18 cellular contexts compared by ENCODE assay signal in the genomic region with DNA sequence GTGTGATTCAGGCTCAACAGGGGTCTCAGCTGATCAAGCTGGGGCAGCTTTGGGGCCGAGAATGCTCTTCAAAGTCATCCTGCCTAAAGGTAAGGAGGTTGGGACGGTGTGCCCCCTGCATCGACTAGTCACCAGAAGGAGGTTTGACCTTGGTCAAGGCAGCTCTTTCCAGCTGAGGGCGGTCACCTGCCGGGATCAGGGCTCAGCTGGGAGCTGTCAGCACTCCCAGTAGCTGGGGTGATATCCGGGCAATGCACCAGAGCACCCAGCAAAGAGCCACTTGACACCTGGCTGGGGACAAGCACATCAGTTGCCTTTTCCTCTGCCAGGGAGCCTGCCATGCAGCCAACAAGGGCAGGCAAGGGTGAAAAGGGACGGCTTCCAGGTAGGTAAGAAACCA.
DNase-seq lines count a peak whose midpoint lies in the region; ATAC-seq and TF ChIP-seq lines count a peak whose summit lies in the region.
"Had no signal": no experiment of that assay in that cellular context is flagged by ENCODE, and none has a peak within 500 bp of the region (broad histone marks: within the 10 kb centered on the region; RNA-seq: fewer than 3 reads in every experiment).

No MANE protein-coding gene starts in this region.

- no peaks in the 10 kb centered on the region for H3K79me2 ChIP-seq in GM23338 (replicated peaks; ENCODE audit: insufficient read depth)

- peaks cover 15% of the 10 kb centered on the region; the same call in 1 of the 2 replicates for H3K4me1 ChIP-seq in GM23338 (ENCODE audit: insufficient read depth)
- no peaks in the 10 kb centered on the region for H3K4me1 ChIP-seq in body of pancreas
- H3K4me1 ChIP-seq in right cardiac atrium (ENCODE audit: control insufficient read depth, insufficient read depth, low read length), result no peaks in the 10 kb centered on the region
- peaks cover 10% of the 10 kb centered on the region for H3K4me1 ChIP-seq in skeletal muscle satellite cell (ENCODE audit: control insufficient read depth, insufficient read depth, low read length)
- H3K4me1 ChIP-seq: transverse colon had no signal

- TF ChIP-seq CTCF in GM23338 (conservative IDR thresholded peaks at IDR 0.05; ENCODE audit: low read depth in 2 of 2) (no peak), body of pancreas (IDR thresholded peaks at IDR 0.05) (no peak)

- peaks cover 7% of the 10 kb centered on the region for H3K27me3 Mint-ChIP-seq in GM23338 (ENCODE audit: insufficient read depth, low read depth, poor library complexity)

- H3K27ac Mint-ChIP-seq in GM23338, result no peak overlapping the region
- H3K27ac Mint-ChIP-seq: dendritic cell treated with granulocyte-macrophage colony-stimulating factor and Interleukin-4, amounts not matched to agents 40 ng/mL and 50 ng/mL, for 4 days had no signal

- H3K9ac ChIP-seq in skeletal muscle satellite cell (ENCODE audit: low read depth, low read length), result no peak overlapping the region

- 27 to 33% methylated on average over 6 to 7 of the region's 7 CpGs for WGBS in body of pancreas, 2 donors
- WGBS in right cardiac atrium, result 62% methylated on average over 7 of the region's 7 CpGs

- peak; percentile 25 for ATAC-seq in GM23338
- ATAC-seq in body of pancreas, result peak; percentile 40
- ATAC-seq in right cardiac atrium, result peak; percentile 54 to 71

- no peaks in the 10 kb centered on the region for H3K9me3 Mint-ChIP-seq in GM23338
- H3K9me3 Mint-ChIP-seq: dendritic cell treated with granulocyte-macrophage colony-stimulating factor and Interleukin-4, amounts not matched to agents 40 ng/mL and 50 ng/mL, for 4 days had no signal

- H3K27me3 ChIP-seq in GM23338 (ENCODE audit: insufficient read depth) (peaks cover 4% of the 10 kb centered on the region; the same call in 1 of the 2 replicates), body of pancreas (no peaks in the 10 kb centered on the region), right cardiac atrium (ENCODE audit: control insufficient read depth, insufficient read depth) (no peaks in the 10 kb centered on the region), skeletal muscle satellite cell (ENCODE audit: control insufficient read depth, insufficient read depth, low read length) (peaks cover 56% of the 10 kb centered on the region)
- H3K27me3 ChIP-seq: ovary had no signal

- no peaks in the 10 kb centered on the region for H4K20me1 ChIP-seq in GM23338 (replicated peaks; ENCODE audit: insufficient read depth)

- H3K4me3 ChIP-seq in GM23338 (peak overlapping the region; percentile 44; the same call in 1 of the 2 replicates), body of pancreas (no peak overlapping the region), right cardiac atrium (ENCODE audit: low read length) (no peak overlapping the region), skeletal muscle satellite cell (ENCODE audit: low read length) (no peak overlapping the region)
- H3K4me3 ChIP-seq: lung, ovary, transverse colon had no signal

- peaks cover 23% of the 10 kb centered on the region for H3K4me1 Mint-ChIP-seq in GM23338

- DNase-seq in GM23338 (ENCODE audit: low spot score) (peak; percentile 21), body of pancreas (no peak), right cardiac atrium (peak in 2 of 3 donors; percentile 46 to 79), SKM-1 treated with dmso at 0.1 percent for 144 hours (lab: John Stamatoyannopoulos, UW; ENCODE audit: unreplicated experiment) (no peak), D341Med (ENCODE audit: low spot score) (no peak)
- no peak for DNase-seq in stimulated activated CD4-positive, alpha-beta T cell treated with anti-CD3 and anti-CD28 coated beads, Interleukin-2, amount 100 ng/mL, for 24 hours
- DNase-seq: activated effector memory CD4-positive, alpha-beta T cell treated with Interleukin-2 at 50 U/mL for 16 hours; C1 segment of cervical spinal cord; MM.1S; NK-92 treated with Interleukin-12 subunit alpha and Interleukin-12 subunit beta, amount 100 ng/mL, for 24 hours; stimulated activated naive CD4-positive, alpha-beta T cell treated with Interleukin-2 at 50 U/mL for 16 hours; T-helper 2 cell; transverse colon had no signal

- H3K4me3 Mint-ChIP-seq in GM23338, result peak overlapping the region; percentile 45; the same call in 2 of the 3 replicates
- H3K4me3 Mint-ChIP-seq: dendritic cell treated with granulocyte-macrophage colony-stimulating factor and Interleukin-4, amounts not matched to agents 40 ng/mL and 50 ng/mL, for 4 days had no signal

- H3K9me3 ChIP-seq in body of pancreas (no peaks in the 10 kb centered on the region), right cardiac atrium (ENCODE audit: control insufficient read depth, low read length) (no peaks in the 10 kb centered on the region), skeletal muscle satellite cell (replicated peaks; ENCODE audit: low read length) (no peaks in the 10 kb centered on the region)
- H3K9me3 ChIP-seq: ovary, transverse colon had no signal

- intact Hi-C loops in body of pancreas (cut with DNase I) (no loop called here), right cardiac atrium (cut with DNase I) (loop anchor here in 1 of 4 donors (10.0 kb wide), 1 partner anchor 144 kb away; no protein-coding TSS in a partner anchor)

- no peak for TF ChIP-seq POLR2A in body of pancreas (IDR thresholded peaks at IDR 0.05)

- H3K9me2 ChIP-seq in GM23338 (ENCODE audit: insufficient read depth), result 0 out of 2 replicates have a peak, but pooled peaks cover 5% of the 10 kb centered on the region

- H3K27ac ChIP-seq in GM23338 (ENCODE audit: low read depth), result no peak overlapping the region
- H3K27ac ChIP-seq in body of pancreas, result no peak overlapping the region
- no peak overlapping the region for H3K27ac ChIP-seq in right cardiac atrium (ENCODE audit: low read length)
- H3K27ac ChIP-seq: ovary, WERI-Rb-1 had no signal

- H3F3A ChIP-seq in GM23338 (replicated peaks; ENCODE audit: low read depth), result no peaks in the 10 kb centered on the region

- H3K4me2 ChIP-seq in GM23338, result peak overlapping the region; percentile 71
- H3K4me2 ChIP-seq in skeletal muscle satellite cell (ENCODE audit: low read length), result peak overlapping the region; percentile 32

- H3K36me3 ChIP-seq in GM23338 (ENCODE audit: insufficient read depth) (no peaks in the 10 kb centered on the region), body of pancreas (replicated peaks in 1 of 2; ENCODE audit: insufficient read depth in 1 of 2, low read depth in 2 of 2) (no peaks in the 10 kb centered on the region), skeletal muscle satellite cell (ENCODE audit: insufficient read depth, low read length) (no peaks in the 10 kb centered on the region)
- H3K36me3 ChIP-seq: ovary, transverse colon, WERI-Rb-1 had no signal

- H2AFZ ChIP-seq in GM23338, result 0 out of 2 replicates have a peak overlapping the region, but pooled peaks have one; percentile 72

- H3K36me3 Mint-ChIP-seq in GM23338 (ENCODE audit: low read depth), result no peaks in the 10 kb centered on the region

TF ChIP-seq in GM23338, 12 proteins besides CTCF, POLR2A, EP300 and RAD21:
- TF ChIP-seq ZNF114 (CRISPR knock-in tag; IDR thresholded peaks at IDR 0.05) (no peak), EZH2phosphoT487 (IDR thresholded peaks at IDR 0.05; ENCODE audit: unreplicated experiment) (no peak), ZNF331 (CRISPR knock-in tag; IDR thresholded peaks at IDR 0.05; ENCODE audit: low read depth) (no peak), CREB1 (CRISPR knock-in tag; IDR thresholded peaks at IDR 0.05; ENCODE audit: low read depth) (no peak)
- TF ChIP-seq, protein P1, sequence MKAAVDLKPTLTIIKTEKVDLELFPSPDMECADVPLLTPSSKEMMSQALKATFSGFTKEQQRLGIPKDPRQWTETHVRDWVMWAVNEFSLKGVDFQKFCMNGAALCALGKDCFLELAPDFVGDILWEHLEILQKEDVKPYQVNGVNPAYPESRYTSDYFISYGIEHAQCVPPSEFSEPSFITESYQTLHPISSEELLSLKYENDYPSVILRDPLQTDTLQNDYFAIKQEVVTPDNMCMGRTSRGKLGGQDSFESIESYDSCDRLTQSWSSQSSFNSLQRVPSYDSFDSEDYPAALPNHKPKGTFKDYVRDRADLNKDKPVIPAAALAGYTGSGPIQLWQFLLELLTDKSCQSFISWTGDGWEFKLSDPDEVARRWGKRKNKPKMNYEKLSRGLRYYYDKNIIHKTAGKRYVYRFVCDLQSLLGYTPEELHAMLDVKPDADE (IDR thresholded peaks at IDR 0.05), result no peak

Comparison
In these comparisons a context has a peak if more than half of its experiments do, and no peak if none do; other contexts are left out.
1. DNase-seq: peak in GM23338 (single experiment) and right cardiac atrium (2 of 3); none in body of pancreas (0 of 4), SKM-1 treated with dmso at 0.1 percent for 144 hours (single experiment), D341Med (single experiment) and stimulated activated CD4-positive, alpha-beta T cell treated with anti-CD3 and anti-CD28 coated beads, Interleukin-2, amount 100 ng/mL, for 24 hours (0 of 2).
2. Peak in every context shown above with its lines, with median percentiles within 50 percentile points of each other: ATAC-seq.